Comparison of ENCODE assay signal across 23 cellular contexts in genomic region chr9:22913026-22913425, GRCh38.
DNase-seq lines count a peak whose midpoint lies in the region; ATAC-seq and TF ChIP-seq lines count a peak whose summit lies in the region.
"Had no signal": no experiment of that assay in that cellular context is flagged by ENCODE, and none has a peak within 500 bp of the region (broad histone marks: within the 10 kb centered on the region; RNA-seq: fewer than 3 reads in every experiment).

No MANE protein-coding gene starts in this region.

- H3K36me3 Mint-ChIP-seq in nephron progenitor cell (ENCODE audit: low read depth), result no peaks in the 10 kb centered on the region
- H3K36me3 Mint-ChIP-seq: CD4-positive, alpha-beta memory T cell had no signal

- H3K9me3 ChIP-seq in colonic mucosa, result no peaks in the 10 kb centered on the region
- H3K9me3 ChIP-seq: BLaER1 treated with 17β-estradiol and CSF1 and Interleukin-3, amounts not matched to agents 10 nM and 100 nM; Caco-2 had no signal

- H3K27ac ChIP-seq in colonic mucosa, result no peak overlapping the region
- H3K27ac ChIP-seq: 22Rv1; BLaER1 treated with 17β-estradiol and CSF1 and Interleukin-3, amounts not matched to agents 10 nM and 100 nM had no signal

- no peaks in the 10 kb centered on the region for H3K36me3 ChIP-seq in colonic mucosa
- H3K36me3 ChIP-seq: BLaER1 treated with 17β-estradiol and CSF1 and Interleukin-3, amounts not matched to agents 10 nM and 100 nM had no signal

- TF ChIP-seq CTCF in nephron progenitor cell (IDR thresholded peaks at IDR 0.05) (no peak), colonic mucosa (IDR thresholded peaks at IDR 0.05) (no peak)

- no peak overlapping the region for H3K9ac ChIP-seq in colonic mucosa (ENCODE audit: low read depth in 2 of 2, low read length in 2 of 2)
- H3K9ac ChIP-seq: BLaER1 treated with 17β-estradiol and CSF1 and Interleukin-3, amounts not matched to agents 10 nM and 100 nM had no signal

- peak; percentile 10 for ATAC-seq in GM18867 (IDR thresholded peaks at IDR 0.05; ENCODE audit: unreplicated experiment)

- no peak overlapping the region for H3K4me3 ChIP-seq in colonic mucosa
- H3K4me3 ChIP-seq: BLaER1 treated with 17β-estradiol and CSF1 and Interleukin-3, amounts not matched to agents 10 nM and 100 nM had no signal

- no peaks in the 10 kb centered on the region for H3K4me1 ChIP-seq in colonic mucosa
- H3K4me1 ChIP-seq: Caco-2 had no signal

- intact Hi-C loops in colonic mucosa (cut with DNase I), result no loop called here

- no peak overlapping the region for H3K4me3 Mint-ChIP-seq in nephron progenitor cell
- H3K4me3 Mint-ChIP-seq: CD4-positive, alpha-beta memory T cell; H9; HFFc6 had no signal

- H3K27me3 ChIP-seq in colonic mucosa, result no peaks in the 10 kb centered on the region
- H3K27me3 ChIP-seq: BLaER1 treated with 17β-estradiol and CSF1 and Interleukin-3, amounts not matched to agents 10 nM and 100 nM had no signal

- DNase-seq in LHCN-M2 (ENCODE audit: low read depth) (peak; percentile 9), amniotic epithelial cell (ENCODE audit: low read depth) (peak; percentile 13), nephron progenitor cell (no peak), NCI-H1105 (lab: John Stamatoyannopoulos, UW) (no peak), colonic mucosa (no peak), cerebellum (ENCODE audit: low spot score) (no peak), T-helper 1 cell (no peak)
- DNase-seq: Caco-2; CD4-positive, alpha-beta memory T cell; DMS 273 treated with DMSO at 0.1 percent for 48 hours; DMS79 treated with DMSO at 0.1 percent for 48 hours; H9; HFFc6; NCI-H1092; NCI-H1436 treated with DMSO at 0.1 percent for 48 hours; NCI-H2029 treated with DMSO at 0.1 percent for 48 hours; NCI-H345; NCI-H524; NCI-H774; SHP77 had no signal

- peaks cover 5% of the 10 kb centered on the region for H3K4me1 Mint-ChIP-seq in nephron progenitor cell
- H3K4me1 Mint-ChIP-seq: CD4-positive, alpha-beta memory T cell had no signal

- H3K9me3 Mint-ChIP-seq in nephron progenitor cell, result no peaks in the 10 kb centered on the region
- H3K9me3 Mint-ChIP-seq: H9, HFFc6 had no signal

- H3K27ac Mint-ChIP-seq in nephron progenitor cell, result peak overlapping the region; percentile 43
- H3K27ac Mint-ChIP-seq: CD4-positive, alpha-beta memory T cell; HFFc6 had no signal

- no peaks in the 10 kb centered on the region for H3K27me3 Mint-ChIP-seq in nephron progenitor cell (ENCODE audit: low read depth, poor library complexity)
- H3K27me3 Mint-ChIP-seq: CD4-positive, alpha-beta memory T cell had no signal

Comparison
In these comparisons a context has a peak if more than half of its experiments do, and no peak if none do; other contexts are left out.
1. DNase-seq: peak in LHCN-M2 (single experiment) and amniotic epithelial cell (single experiment); none in nephron progenitor cell (single experiment), NCI-H1105 (single experiment), colonic mucosa (single experiment), cerebellum (single experiment) and T-helper 1 cell (0 of 5).